Comparison of ENCODE assay signal across 8 cellular contexts in the genomic region with DNA sequence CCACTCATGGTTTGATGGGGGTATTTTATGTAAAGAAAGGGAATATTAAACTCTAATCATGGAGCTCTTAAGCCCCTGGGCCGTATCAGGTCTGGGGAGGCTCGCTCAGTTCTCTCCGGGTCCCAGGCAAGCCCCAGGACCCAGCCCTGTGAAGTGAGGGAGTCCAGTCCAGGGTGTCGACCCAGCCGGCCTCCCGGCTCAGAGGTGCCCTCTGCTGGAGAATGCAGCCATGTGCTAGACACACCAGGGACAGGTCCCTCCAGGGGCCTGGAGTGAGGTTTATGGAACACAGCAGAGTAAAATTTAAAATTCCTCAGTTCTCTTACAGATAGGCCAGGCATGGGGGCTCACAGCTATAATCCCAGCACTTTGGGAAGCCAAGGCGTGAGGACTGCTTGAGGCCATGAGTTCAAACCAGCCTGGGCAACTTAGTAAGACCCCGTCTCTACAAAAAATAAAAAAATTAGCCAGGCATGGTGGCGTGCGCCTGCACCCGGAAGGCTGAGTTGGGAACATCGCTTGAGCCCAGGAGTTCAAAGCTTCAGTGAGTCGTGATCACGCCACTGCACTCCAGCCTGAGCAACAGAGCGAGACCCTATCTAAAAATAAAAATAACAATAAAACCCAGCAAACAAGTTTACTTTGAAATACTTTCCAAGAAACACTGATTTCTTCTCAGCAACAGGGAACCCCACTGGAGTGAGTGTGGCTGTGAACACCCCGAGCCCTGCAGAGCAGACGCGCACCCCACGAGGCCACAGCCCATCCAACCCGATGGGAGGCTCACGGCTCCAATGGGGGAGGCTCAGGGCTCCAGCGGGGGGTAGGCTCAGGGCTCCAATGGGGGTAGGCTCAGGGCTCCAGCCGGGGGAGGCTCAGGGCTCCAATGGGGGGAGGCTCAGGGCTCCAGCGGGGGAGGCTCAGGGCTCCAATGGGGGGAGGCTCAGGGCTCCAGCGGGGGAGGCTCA.
DNase-seq lines count a peak whose midpoint lies in the region; ATAC-seq and TF ChIP-seq lines count a peak whose summit lies in the region.

No MANE protein-coding gene starts in this region.

- TF ChIP-seq POLR2A in lower leg skin (IDR thresholded peaks at IDR 0.05) = no peak

- H3K36me3 Mint-ChIP-seq in activated naive CD8-positive, alpha-beta T cell treated with anti-CD3 and anti-CD28 coated beads, Interleukin-2, amount 10 ng/mL, durations not matched to agents 7 days and 5 days = peaks cover 8% of the 10 kb centered on the region

- POLR2A ChIA-PET in activated naive CD8-positive, alpha-beta T cell treated with anti-CD3 and anti-CD28 coated beads, Interleukin-2, amount 10 ng/mL, durations not matched to agents 7 days and 5 days (lab: Charles Lee) = interaction anchor here (0.7 to 1.0 kb wide), 2 partner anchors 42 to 49 kb away, joined by 3 read pairs; no protein-coding TSS in a partner anchor

- intact Hi-C loops in left ventricle myocardium inferior (cut with micrococcal nuclease) (no loop called here), sciatic nerve (cut with DNase I) (no loop called here), lower leg skin (cut with DNase I; ENCODE audit: low total_unique reads) (no loop called here)

- peak; percentile 91 for ATAC-seq in activated naive CD8-positive, alpha-beta T cell treated with anti-CD3 and anti-CD28 coated beads, Interleukin-2, amount 10 ng/mL, durations not matched to agents 7 days and 5 days (ENCODE audit: low read depth)
- ATAC-seq in sciatic nerve (peak; percentile 75), GM19467 (IDR thresholded peaks at IDR 0.05; ENCODE audit: unreplicated experiment) (no peak)

- peaks cover 46% of the 10 kb centered on the region for H3K36me3 ChIP-seq in HUES48 (ENCODE audit: control insufficient read depth, insufficient read depth, low read length)
- peaks cover 59% of the 10 kb centered on the region for H3K36me3 ChIP-seq in left ventricle myocardium inferior

- no peaks in the 10 kb centered on the region for H3K27me3 Mint-ChIP-seq in activated naive CD8-positive, alpha-beta T cell treated with anti-CD3 and anti-CD28 coated beads, Interleukin-2, amount 10 ng/mL, durations not matched to agents 7 days and 5 days

- peaks cover 46% of the 10 kb centered on the region for H3K4me1 ChIP-seq in HUES48 (ENCODE audit: control insufficient read depth, insufficient read depth, low read length)
- H3K4me1 ChIP-seq in left ventricle myocardium inferior = peaks cover 28% of the 10 kb centered on the region

- no peak overlapping the region for H3K4me3 Mint-ChIP-seq in activated naive CD8-positive, alpha-beta T cell treated with anti-CD3 and anti-CD28 coated beads, Interleukin-2, amount 10 ng/mL, durations not matched to agents 7 days and 5 days

- H3K4me3 ChIP-seq in HUES48 (ENCODE audit: low read depth, low read length) (no peak overlapping the region), left ventricle myocardium inferior (no peak overlapping the region), lower leg skin (ENCODE audit: low read depth, poor library complexity, severe bottlenecking) (no peak overlapping the region)

- no peaks in the 10 kb centered on the region for H3K9me3 ChIP-seq in HUES48 (ENCODE audit: control insufficient read depth, insufficient read depth, low read length)
- H3K9me3 ChIP-seq in left ventricle myocardium inferior (replicated peaks) = no peaks in the 10 kb centered on the region

- no peaks in the 10 kb centered on the region for H3K9me3 Mint-ChIP-seq in activated naive CD8-positive, alpha-beta T cell treated with anti-CD3 and anti-CD28 coated beads, Interleukin-2, amount 10 ng/mL, durations not matched to agents 7 days and 5 days

- H3K27me3 ChIP-seq in HUES48 (ENCODE audit: control insufficient read depth, insufficient read depth, low read length) (no peaks in the 10 kb centered on the region), left ventricle myocardium inferior (ENCODE audit: low read depth) (no peaks in the 10 kb centered on the region)

- DNase-seq in DMS53 (lab: John Stamatoyannopoulos, UW) (peak; percentile 78), T follicular helper cell (ENCODE audit: low read depth) (peak; percentile 56), left ventricle myocardium inferior (peak; percentile 68), sciatic nerve (ENCODE audit: low spot score) (peak; percentile 85), lower leg skin (ENCODE audit: low spot score in 2 of 2) (no peak)
- peak; percentile 73 for DNase-seq in activated naive CD8-positive, alpha-beta T cell treated with anti-CD3 and anti-CD28 coated beads, Interleukin-2, amount 10 ng/mL, durations not matched to agents 7 days and 5 days

- TF ChIP-seq CTCF in left ventricle myocardium inferior (IDR thresholded peaks at IDR 0.05; ENCODE audit: borderline replicate concordance) (peak; percentile 86), lower leg skin (IDR thresholded peaks at IDR 0.05) (no peak)

- peaks cover 6% of the 10 kb centered on the region for H3K4me1 Mint-ChIP-seq in activated naive CD8-positive, alpha-beta T cell treated with anti-CD3 and anti-CD28 coated beads, Interleukin-2, amount 10 ng/mL, durations not matched to agents 7 days and 5 days

- 75% methylated on average over 19 to 22 of the region's 25 CpGs for WGBS in lower leg skin, 2 donors

- H3K27ac ChIP-seq in HUES48 (ENCODE audit: low read depth, low read length) (peak overlapping the region; percentile 66), left ventricle myocardium inferior (replicated peaks) (no peak overlapping the region)

- peak overlapping the region; percentile 61 for H3K27ac Mint-ChIP-seq in activated naive CD8-positive, alpha-beta T cell treated with anti-CD3 and anti-CD28 coated beads, Interleukin-2, amount 10 ng/mL, durations not matched to agents 7 days and 5 days

- no peak overlapping the region for H3K9ac ChIP-seq in HUES48 (ENCODE audit: low read depth, low read length)

Comparison
In these comparisons a context has a peak if more than half of its experiments do, and no peak if none do; other contexts are left out.
1. DNase-seq: peak in DMS53 (single experiment), T follicular helper cell (single experiment), activated naive CD8-positive, alpha-beta T cell treated with anti-CD3 and anti-CD28 coated beads, Interleukin-2, amount 10 ng/mL, durations not matched to agents 7 days and 5 days (single experiment), left ventricle myocardium inferior (single experiment) and sciatic nerve (single experiment); none in lower leg skin (0 of 2).